ENCODE assay signal across 8 cellular contexts in genomic region chr7:107579881-107580715, GRCh38. TPM values are rescaled to one million over a fixed set of nuclear protein-coding genes. Genes with fewer than 3 reads are reported as not detected.
DNase-seq lines count a peak whose midpoint lies in the region; ATAC-seq, FAIRE-seq and TF ChIP-seq lines count a peak whose summit lies in the region.

TSS of gene BCAP29 (plus strand) at chr7:107580246. CDS start at chr7:107580773, 527 bp downstream.

- no peak for TF ChIP-seq CTCF in KMS-11 (conservative IDR thresholded peaks at IDR 0.05; ENCODE audit: low read depth, low read length)
- peak in 1 of 2 donors; percentile 36 for TF ChIP-seq CTCF in suprapubic skin (IDR thresholded peaks at IDR 0.05)

- TF ChIP-seq POLR2A in suprapubic skin (IDR thresholded peaks at IDR 0.05) = peak; percentile 76 to 81

- H2AK5ac ChIP-seq in neuronal stem cell (ENCODE audit: low read depth, low read length) = no peak within 1 kb of the TSS

- peak; percentile 91 for ATAC-seq in GM21723 (IDR thresholded peaks at IDR 0.05; ENCODE audit: unreplicated experiment)

- H3K9ac ChIP-seq in KMS-11 (peak within 1 kb of the TSS; percentile 86), neuronal stem cell (ENCODE audit: low read depth, low read length, poor library complexity) (peak within 1 kb of the TSS; percentile 77)

- H3K79me2 ChIP-seq in KMS-11 (ENCODE audit: insufficient read depth, low read depth) = no peaks in the 10 kb centered on the region

- peak within 1 kb of the TSS; percentile 47 for H2BK120ac ChIP-seq in neuronal stem cell (ENCODE audit: low read depth, low read length)

- no peak within 1 kb of the TSS for H3K4ac ChIP-seq in neuronal stem cell (ENCODE audit: low read length)

- H3K4me1 ChIP-seq in KMS-11 (ENCODE audit: low read depth, poor library complexity, severe bottlenecking) (peaks cover 13% of the 10 kb centered on the region), SJSA1 (replicated peaks) (peaks cover 9% of the 10 kb centered on the region; the same call in 1 of the 2 replicates), neuronal stem cell (ENCODE audit: control insufficient read depth in 2 of 2, insufficient read depth in 1 of 2, low read depth in 1 of 2, low read length in 2 of 2) (peaks cover 0 to 4% of the 10 kb centered on the region in 2 donors), suprapubic skin (peaks cover 30% of the 10 kb centered on the region)

- H4K91ac ChIP-seq in neuronal stem cell (ENCODE audit: low read depth, low read length, poor library complexity) = no peak within 1 kb of the TSS

- no peak for TF ChIP-seq EP300 in suprapubic skin (IDR thresholded peaks at IDR 0.05)

- no peaks in the 10 kb centered on the region for H4K20me1 ChIP-seq in KMS-11 (ENCODE audit: insufficient read depth)

- H3K14ac ChIP-seq in neuronal stem cell (ENCODE audit: low read length) = no peak within 1 kb of the TSS

- H3K27ac ChIP-seq in KMS-11 = peak within 1 kb of the TSS; percentile 41
- H3K27ac ChIP-seq in SJSA1 = peak within 1 kb of the TSS; percentile 98
- H3K27ac ChIP-seq in neuronal stem cell (replicated peaks; ENCODE audit: low read length) = peak within 1 kb of the TSS; percentile 81
- peak within 1 kb of the TSS; percentile 91 for H3K27ac ChIP-seq in suprapubic skin

- peak within 1 kb of the TSS; percentile 70 for H3K4me3 ChIP-seq in KMS-11 (IDR thresholded peaks at IDR 0.05; ENCODE audit: insufficient read depth, low read depth, low read length)
- peak within 1 kb of the TSS; percentile 97 for H3K4me3 ChIP-seq in SJSA1
- H3K4me3 ChIP-seq in neuronal stem cell (ENCODE audit: low read length in 2 of 2) = peak within 1 kb of the TSS; percentile 83 to 92
- H3K4me3 ChIP-seq in suprapubic skin = peak within 1 kb of the TSS; percentile 73

- DNase-seq in ELR (ENCODE audit: low read depth) (peak; percentile 74), SJSA1 (ENCODE audit: low read depth in 1 of 2, low spot score in 2 of 2) (peak; percentile 81 to 92), frontal cortex (ENCODE audit: low spot score in 2 of 2) (peak; percentile 73 to 74), neuronal stem cell (ENCODE audit: low spot score) (peak; percentile 70), suprapubic skin (ENCODE audit: low spot score in 2 of 2) (peak; percentile 82 to 90)
- peak; percentile 73 for DNase-seq in activated naive CD4-positive, alpha-beta T cell treated with Interleukin-2 at 50 U/mL for 16 hours

- peak within 1 kb of the TSS; percentile 53 for H2BK5ac ChIP-seq in neuronal stem cell (ENCODE audit: low read length)

- no peak for FAIRE-seq in frontal cortex (lab: Jason Lieb, UNC)

- H3K9me3 ChIP-seq in SJSA1 (replicated peaks) = no peaks in the 10 kb centered on the region
- no peaks in the 10 kb centered on the region for H3K9me3 ChIP-seq in neuronal stem cell (replicated peaks in 1 of 2; ENCODE audit: control insufficient read depth in 2 of 2, insufficient read depth in 1 of 2, low read depth in 1 of 2, low read length in 2 of 2)
- H3K9me3 ChIP-seq in suprapubic skin = no peaks in the 10 kb centered on the region

- no peaks in the 10 kb centered on the region for H3K79me1 ChIP-seq in neuronal stem cell (ENCODE audit: low read depth, low read length)

- H2AFZ ChIP-seq in KMS-11 (ENCODE audit: low read depth) = peak within 1 kb of the TSS; percentile 99
- peak within 1 kb of the TSS; percentile 97 for H2AFZ ChIP-seq in neuronal stem cell (ENCODE audit: low read length)

- H3K23ac ChIP-seq in neuronal stem cell (ENCODE audit: low read depth, low read length, poor library complexity) = peak within 1 kb of the TSS; percentile 91

- no peak within 1 kb of the TSS for H2BK12ac ChIP-seq in neuronal stem cell (ENCODE audit: low read length)

- peak within 1 kb of the TSS; percentile 17 for H4K8ac ChIP-seq in neuronal stem cell (ENCODE audit: low read depth, low read length)

- peak within 1 kb of the TSS; percentile 9 for H2BK15ac ChIP-seq in neuronal stem cell (ENCODE audit: low read length)

- H3K27me3 ChIP-seq in KMS-11 (ENCODE audit: insufficient read depth, low read depth) (no peaks in the 10 kb centered on the region), SJSA1 (replicated peaks) (no peaks in the 10 kb centered on the region), neuronal stem cell (ENCODE audit: control insufficient read depth in 3 of 3, insufficient read depth in 3 of 3, low read depth in 1 of 3, low read length in 3 of 3) (no peaks in the 10 kb centered on the region), suprapubic skin (no peaks in the 10 kb centered on the region)

- peak within 1 kb of the TSS; percentile 91 for H3K4me2 ChIP-seq in KMS-11
- peak within 1 kb of the TSS; percentile 63 for H3K4me2 ChIP-seq in neuronal stem cell (ENCODE audit: insufficient read depth, low read length, poor library complexity, severe bottlenecking)

- H3K36me3 ChIP-seq in KMS-11 (ENCODE audit: insufficient read depth) = no peaks in the 10 kb centered on the region
- peaks cover 33% of the 10 kb centered on the region for H3K36me3 ChIP-seq in SJSA1
- H3K36me3 ChIP-seq in neuronal stem cell (replicated peaks in 1 of 2; ENCODE audit: control insufficient read depth in 2 of 2, insufficient read depth in 2 of 2, low read length in 2 of 2) = peaks cover 1 to 38% of the 10 kb centered on the region in 2 donors
- peaks cover 14% of the 10 kb centered on the region for H3K36me3 ChIP-seq in suprapubic skin

- peak within 1 kb of the TSS; percentile 98 for H3K18ac ChIP-seq in neuronal stem cell (ENCODE audit: low read length)

- WGBS in neuronal stem cell (ENCODE audit: extremely low coverage in 2 of 2, insufficient read length in 2 of 2, insufficient replicate concordance in 1 of 2), 2 donors = no CpG with 5 or more reads among the region's 89 CpGs
- WGBS in suprapubic skin = under 1% methylated on average over 14 of the region's 89 CpGs

RNA-seq across cellular contexts. Expression of gene BCAP29, which starts in this region (rescaled TPM):
- 176 and 207 TPM in 2 replicates for total RNA-seq in SJSA1 (2014; rRNA removed; shearing (Covaris generic))
- total RNA-seq in frontal cortex (40.8 TPM), suprapubic skin (100 to 1,000 TPM in 1 of 4 donors, 10 to 100 TPM in 3; 36.9 to 107 (median 64.3) TPM)
- polyA plus RNA-seq in neuronal stem cell (2013, experiment 1 of 2) = 21.3 TPM
- 20.5 TPM for polyA plus RNA-seq in neuronal stem cell (2013, experiment 2 of 2)

Comparison
In these comparisons a context has a peak if more than half of its experiments do, and no peak if none do; other contexts are left out.
1. Peak in every context shown above with its lines: DNase-seq, ATAC-seq, H3K4me3 ChIP-seq and H3K27ac ChIP-seq.
2. H3K27ac ChIP-seq: peak in every context shown above with its lines; median percentile 98 in SJSA1; 91 in suprapubic skin; 81 in neuronal stem cell; 41 in KMS-11.